In the genomic region with DNA sequence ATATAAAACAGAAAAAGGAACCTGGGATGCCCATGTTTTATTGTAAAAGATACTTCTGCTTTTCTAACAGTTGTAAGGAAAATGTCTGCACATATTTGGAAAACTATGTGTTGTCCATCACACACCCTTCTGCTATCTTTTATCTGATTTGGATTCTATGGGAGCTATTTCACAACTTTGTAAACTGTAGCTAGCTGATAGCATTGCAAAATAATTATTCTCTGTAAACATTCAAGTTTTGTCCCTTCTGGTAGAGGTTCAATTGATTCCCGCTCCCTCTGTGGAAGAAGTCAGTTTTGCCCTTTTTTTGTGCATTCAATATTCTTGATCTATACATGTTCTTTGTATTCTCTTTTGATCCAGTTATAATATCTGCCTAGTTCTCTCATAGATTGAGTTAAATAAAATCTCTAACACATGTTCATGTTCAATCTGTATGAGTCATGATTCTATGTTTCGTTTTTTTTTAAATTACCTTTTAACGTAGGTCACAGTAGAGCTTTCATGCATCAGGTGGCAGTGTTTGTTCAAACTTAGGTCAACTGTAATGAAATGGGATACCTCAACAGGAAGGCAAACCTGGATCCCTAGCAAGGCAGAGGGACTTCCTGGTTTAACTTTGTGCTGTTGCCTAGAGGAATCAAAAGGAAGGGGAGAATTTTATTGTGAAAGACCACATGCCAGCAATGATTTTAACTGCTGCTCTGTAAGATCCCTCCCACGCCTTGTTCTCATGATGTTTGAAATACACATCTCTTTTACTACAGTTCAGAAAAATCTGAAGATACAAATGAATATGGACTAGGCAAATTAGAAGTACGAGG, we compare ENCODE assay signal across 8 cellular contexts.
DNase-seq lines count a peak whose midpoint lies in the region; ATAC-seq and TF ChIP-seq lines count a peak whose summit lies in the region.

No MANE protein-coding gene starts in this region.

- ATAC-seq in HG02852 (IDR thresholded peaks at IDR 0.05; ENCODE audit: unreplicated experiment): no peak
- ATAC-seq in HG03280 (IDR thresholded peaks at IDR 0.05; ENCODE audit: unreplicated experiment): no peak
- ATAC-seq in GM18867 (IDR thresholded peaks at IDR 0.05; ENCODE audit: unreplicated experiment): no peak

- H4K20me1 ChIP-seq in Loucy (ENCODE audit: insufficient read depth, low read length, poor library complexity, severe bottlenecking): no peaks in the 10 kb centered on the region

- peak; percentile 70 for DNase-seq in COLO668 (lab: John Stamatoyannopoulos, UW; ENCODE audit: unreplicated experiment)
- peak; percentile 62 for DNase-seq in WERI-Rb-1
- DNase-seq in iPS-NIHi11 (ENCODE audit: low spot score): peak; percentile 66
- DNase-seq in activated CD4-positive, alpha-beta T cell treated with anti-CD3 and anti-CD28 coated beads for 1 hour: no peak

- peak overlapping the region; percentile 78 for H2AFZ ChIP-seq in Loucy (ENCODE audit: low read length)

- no peaks in the 10 kb centered on the region for H3K79me2 ChIP-seq in Loucy (ENCODE audit: insufficient read depth, low read length)

- H3K27ac ChIP-seq in WERI-Rb-1: no peak overlapping the region

- H3K9me3 ChIP-seq in Loucy (ENCODE audit: insufficient read depth, low read depth, low read length): peaks cover 4% of the 10 kb centered on the region; the same call in 1 of the 2 replicates
- H3K9me3 ChIP-seq in WERI-Rb-1 (ENCODE audit: severe bottlenecking): peaks cover 6% of the 10 kb centered on the region

- H3K9me2 ChIP-seq in Loucy (replicated peaks; ENCODE audit: low read depth, low read length): no peaks in the 10 kb centered on the region

- H3K27me3 ChIP-seq in Loucy (ENCODE audit: insufficient read depth, low read length, poor library complexity, severe bottlenecking): no peaks in the 10 kb centered on the region
- peaks cover 13% of the 10 kb centered on the region for H3K27me3 ChIP-seq in WERI-Rb-1 (ENCODE audit: insufficient read depth, low read depth, severe bottlenecking)

- H3K9ac ChIP-seq in Loucy (ENCODE audit: low read depth, low read length, poor library complexity, severe bottlenecking): no peak overlapping the region

- H3K4me2 ChIP-seq in Loucy (ENCODE audit: low read depth, low read length, poor library complexity, severe bottlenecking): no peak overlapping the region

- no peaks in the 10 kb centered on the region for H3F3A ChIP-seq in Loucy (ENCODE audit: low read depth)

- TF ChIP-seq CTCF in Loucy (conservative IDR thresholded peaks at IDR 0.05; ENCODE audit: low read length) (peak; percentile 66), WERI-Rb-1 (IDR thresholded peaks at IDR 0.05; ENCODE audit: low read depth, low read length) (peak; percentile 46)

- H3K4me3 ChIP-seq in Loucy (ENCODE audit: low read length, poor library complexity, severe bottlenecking) (no peak overlapping the region), WERI-Rb-1 (ENCODE audit: low read depth, low read length) (no peak overlapping the region)

- H3K4me1 ChIP-seq in Loucy (ENCODE audit: insufficient read depth, low read length, poor library complexity, severe bottlenecking): peaks cover 7% of the 10 kb centered on the region

- H3K36me3 ChIP-seq in Loucy (ENCODE audit: insufficient read depth, low read length): no peaks in the 10 kb centered on the region
- H3K36me3 ChIP-seq in WERI-Rb-1: no peaks in the 10 kb centered on the region
